ENCODE assay signal across 8 cellular contexts in the genomic region with DNA sequence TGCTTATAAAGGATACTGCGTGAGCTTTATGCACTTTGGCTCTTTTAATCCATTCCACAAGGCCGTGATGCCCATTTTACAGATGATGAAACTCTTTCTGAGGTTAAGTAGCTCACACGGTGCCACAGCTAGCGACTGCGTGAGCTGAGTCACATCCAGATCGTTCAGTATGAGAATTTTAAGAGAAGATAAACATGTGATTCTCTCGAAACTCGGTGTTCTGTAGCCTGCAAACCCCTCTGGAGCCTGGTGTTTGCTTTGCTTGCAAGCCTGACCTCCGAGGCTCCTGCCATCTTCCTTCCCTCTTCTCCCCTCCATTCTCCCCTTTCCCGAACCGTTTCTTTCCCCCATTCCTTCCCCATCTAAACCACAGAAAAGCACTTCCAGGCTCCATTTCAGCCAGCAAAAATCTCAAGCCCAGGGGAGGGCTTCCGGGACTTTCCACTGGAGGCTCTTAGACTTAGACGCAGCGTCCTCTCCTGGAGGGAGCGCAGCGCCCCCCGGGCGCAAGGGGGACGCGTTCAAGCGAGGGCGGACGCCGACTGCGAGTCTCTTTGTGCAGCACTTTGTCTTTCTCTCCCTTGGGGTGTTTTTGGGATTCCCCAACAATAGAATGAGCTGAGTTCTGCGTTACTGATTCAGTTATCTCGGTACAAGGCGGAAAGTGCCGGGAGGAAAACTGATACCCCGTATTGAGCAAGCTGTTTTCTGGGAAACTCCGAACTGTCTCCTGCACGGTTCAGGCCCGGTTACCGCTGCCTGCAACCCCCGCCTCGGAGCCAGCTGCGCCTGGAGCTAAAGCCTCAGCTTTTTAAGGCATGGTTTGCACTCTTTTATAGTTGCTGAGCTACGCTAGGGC. TPM values are rescaled to one million over a fixed set of nuclear protein-coding genes. Genes with fewer than 3 reads are reported as not detected.
A peak's percentile ranks its signal among the peaks of the same experiment; 100 is the strongest.
DNase-seq lines count a peak whose midpoint lies in the region; ATAC-seq and TF ChIP-seq lines count a peak whose summit lies in the region.

No MANE protein-coding gene starts in this region.

- H3K4me3 ChIP-seq in AG10803 (ENCODE audit: low read length) = peak overlapping the region; percentile 37

- peak; percentile 54 for DNase-seq in AG10803 (ENCODE audit: low read depth)
- DNase-seq in activated B cell treated with CpG ODN at 0.5 μM for 24 hours = peak; percentile 19
- DNase-seq in Right ventricle myocardium superior = peak; percentile 63
- peak; percentile 82 for DNase-seq in retina
- no peak for DNase-seq in HT-29 (ENCODE audit: low spot score)
- DNase-seq in SIG-M5 treated with dmso at 0.1 percent for 504 hours (lab: John Stamatoyannopoulos, UW; ENCODE audit: unreplicated experiment) = no peak

- peak overlapping the region; percentile 78 for H3K4me3 Mint-ChIP-seq in activated B cell treated with CpG ODN at 0.5 μM for 24 hours

- H3K27ac Mint-ChIP-seq in activated B cell treated with CpG ODN at 0.5 μM for 24 hours = peak overlapping the region; percentile 78

- no peaks in the 10 kb centered on the region for H3K9me3 Mint-ChIP-seq in activated B cell treated with CpG ODN at 0.5 μM for 24 hours

- TF ChIP-seq CTCF in AG10803 (conservative IDR thresholded peaks at IDR 0.05; ENCODE audit: low read length) (peak; percentile 50), activated B cell treated with CpG ODN at 0.5 μM for 24 hours (IDR thresholded peaks at IDR 0.05) (no peak)

- H3K4me1 Mint-ChIP-seq in activated B cell treated with CpG ODN at 0.5 μM for 24 hours = peaks cover 15% of the 10 kb centered on the region

- ATAC-seq in GM18511 (IDR thresholded peaks at IDR 0.05; ENCODE audit: unreplicated experiment) (peak; percentile 87), HG02943 (IDR thresholded peaks at IDR 0.05; ENCODE audit: low read depth, unreplicated experiment) (peak; percentile 63), activated B cell treated with CpG ODN at 0.5 μM for 24 hours (ENCODE audit: low read depth) (peak; percentile 88), Right ventricle myocardium superior (ENCODE audit: poor library complexity) (peak; percentile 88)

- CTCF ChIA-PET in activated B cell treated with CpG ODN at 0.5 μM for 24 hours (lab: Charles Lee) = interaction anchor here (1.3 kb wide), 1 partner anchor 39 kb away, joined by 5 read pairs; the partner anchor contains the start of gene CYP1B1

- H3K27me3 Mint-ChIP-seq in activated B cell treated with CpG ODN at 0.5 μM for 24 hours = peaks cover 30% of the 10 kb centered on the region

- intact Hi-C loops in activated B cell treated with CpG ODN at 0.5 μM for 24 hours (cut with micrococcal nuclease) (loop anchor here (1.0 to 5.0 kb wide), 4 partner anchors 39 to 642 kb away; partner anchors contain the start of gene CYP1B1), Right ventricle myocardium superior (cut with DNase I) (no loop called here)

- no peaks in the 10 kb centered on the region for H3K36me3 Mint-ChIP-seq in activated B cell treated with CpG ODN at 0.5 μM for 24 hours (ENCODE audit: low read depth)

- POLR2A ChIA-PET in activated B cell treated with CpG ODN at 0.5 μM for 24 hours (lab: Charles Lee) = interaction anchor here (0.7 to 1.5 kb wide), 3 partner anchors 39 to 338 kb away, joined by 3 to 5 read pairs (median 3); partner anchors contain the start of genes CYP1B1 and RMDN2

RNA-seq across cellular contexts. Expression of gene CYP1B1, which starts 38.0 kb away (rescaled TPM):
- total RNA-seq in activated B cell treated with CpG ODN at 0.5 μM for 24 hours (0.86 and 1.2 TPM in 2 replicates), Right ventricle myocardium superior (17.1 TPM)
- total RNA-seq in HT-29 (2014; rRNA removed; shearing (Covaris generic)) = 13.5 and 17.7 TPM in 2 replicates

Comparison
In these comparisons a context has a peak if more than half of its experiments do, and no peak if none do; other contexts are left out.
1. DNase-seq: peak in AG10803 (single experiment), activated B cell treated with CpG ODN at 0.5 μM for 24 hours (single experiment), Right ventricle myocardium superior (single experiment) and retina (single experiment); none in HT-29 (single experiment) and SIG-M5 treated with dmso at 0.1 percent for 504 hours (single experiment).
2. Peak in every context shown above with its lines, with median percentiles within 50 percentile points of each other: ATAC-seq.